Comparison of ENCODE assay signal across 22 cellular contexts in genomic region chr10:6020806-6021205, GRCh38. TPM values are rescaled to one million over a fixed set of nuclear protein-coding genes. Genes with fewer than 3 reads are reported as not detected.
DNase-seq lines count a peak whose midpoint lies in the region; ATAC-seq and TF ChIP-seq lines count a peak whose summit lies in the region.
"Had no signal": no experiment of that assay in that cellular context is flagged by ENCODE, and none has a peak within 500 bp of the region (broad histone marks: within the 10 kb centered on the region; RNA-seq: fewer than 3 reads in every experiment).

No MANE protein-coding gene starts in this region.

- H3K27ac ChIP-seq in neuronal stem cell (replicated peaks; ENCODE audit: low read length): no peak overlapping the region
- H3K27ac ChIP-seq: ascending aorta, psoas muscle, spleen had no signal

- peaks cover 91% of the 10 kb centered on the region for H3K36me3 Mint-ChIP-seq in activated CD4-positive, alpha-beta T cell treated with anti-CD3 and anti-CD28 coated beads, Interleukin-2, amount 10 ng/mL, durations not matched to agents 24 days and 14 days (ENCODE audit: low read depth)

- no peak overlapping the region for H3K9ac ChIP-seq in neuronal stem cell (ENCODE audit: low read depth, low read length, poor library complexity)

- peak overlapping the region; percentile 34 for H3K27ac Mint-ChIP-seq in activated CD4-positive, alpha-beta T cell treated with anti-CD3 and anti-CD28 coated beads, Interleukin-2, amount 10 ng/mL, durations not matched to agents 24 days and 14 days

- no peak overlapping the region for H4K91ac ChIP-seq in neuronal stem cell (ENCODE audit: low read depth, low read length, poor library complexity)

- H3K9me3 Mint-ChIP-seq in activated CD4-positive, alpha-beta T cell treated with anti-CD3 and anti-CD28 coated beads, Interleukin-2, amount 10 ng/mL, durations not matched to agents 24 days and 14 days: peaks cover 8% of the 10 kb centered on the region
- H3K9me3 Mint-ChIP-seq: T-cell had no signal

- no CpG with 5 or more reads among the region's 9 CpGs for WGBS in neuronal stem cell (ENCODE audit: extremely low coverage in 2 of 2, insufficient read length in 2 of 2, insufficient replicate concordance in 1 of 2), 2 donors

- no peak overlapping the region for H2BK5ac ChIP-seq in neuronal stem cell (ENCODE audit: low read length)

- no peak overlapping the region for H2BK120ac ChIP-seq in neuronal stem cell (ENCODE audit: low read depth, low read length)

- H3K4me3 ChIP-seq in BJ (ENCODE audit: low read depth, low read length): no peak overlapping the region
- H3K4me3 ChIP-seq in neuronal stem cell (ENCODE audit: low read length in 2 of 2): no peak overlapping the region
- H3K4me3 ChIP-seq: ascending aorta, esophagus squamous epithelium, psoas muscle, spleen had no signal

- H3K4me2 ChIP-seq in neuronal stem cell (ENCODE audit: insufficient read depth, low read length, poor library complexity, severe bottlenecking): no peak overlapping the region

- H3K4me1 Mint-ChIP-seq in activated CD4-positive, alpha-beta T cell treated with anti-CD3 and anti-CD28 coated beads, Interleukin-2, amount 10 ng/mL, durations not matched to agents 24 days and 14 days: peaks cover 46% of the 10 kb centered on the region

- CTCF ChIA-PET in BJ (lab: Yijun Ruan, JAX): interaction anchor here (0.8 to 1.1 kb wide), 2 partner anchors 381 to 1172 kb away, joined by 3 read pairs; no protein-coding TSS in a partner anchor

- intact Hi-C loops in activated CD4-positive, alpha-beta T cell treated with anti-CD3 and anti-CD28 coated beads, Interleukin-2, amount 10 ng/mL, durations not matched to agents 24 days and 14 days (cut with micrococcal nuclease): no loop called here

- no peak overlapping the region for H2AFZ ChIP-seq in neuronal stem cell (ENCODE audit: low read length)

- H4K8ac ChIP-seq in neuronal stem cell (ENCODE audit: low read depth, low read length): no peak overlapping the region

- no peak overlapping the region for H2AK5ac ChIP-seq in neuronal stem cell (ENCODE audit: low read depth, low read length)

- no peak overlapping the region for H2BK12ac ChIP-seq in neuronal stem cell (ENCODE audit: low read length)

- no peak overlapping the region for H3K23ac ChIP-seq in neuronal stem cell (ENCODE audit: low read depth, low read length, poor library complexity)

- no peak overlapping the region for H3K18ac ChIP-seq in neuronal stem cell (ENCODE audit: low read length)

- H3K36me3 ChIP-seq in BJ (ENCODE audit: control insufficient read depth, insufficient read depth, low read length) (no peaks in the 10 kb centered on the region), neuronal stem cell (replicated peaks in 1 of 2; ENCODE audit: control insufficient read depth in 2 of 2, insufficient read depth in 2 of 2, low read length in 2 of 2) (no peaks in the 10 kb centered on the region)
- H3K36me3 ChIP-seq: ascending aorta, esophagus squamous epithelium had no signal

- no peak for TF ChIP-seq CTCF in BJ (IDR thresholded peaks at IDR 0.05; ENCODE audit: insufficient read depth, low read depth, low read length)

- no peak overlapping the region for H3K4ac ChIP-seq in neuronal stem cell (ENCODE audit: low read length)

- DNase-seq in activated CD4-positive, alpha-beta T cell treated with anti-CD3 and anti-CD28 coated beads, Interleukin-2, amount 10 ng/mL, durations not matched to agents 24 days and 14 days: no peak
- DNase-seq in activated CD4-positive, alpha-beta T cell treated with anti-CD3 and anti-CD28 coated beads, Interleukin-2, amount 50 U/mL, for 4 hours: no peak
- DNase-seq in BJ (ENCODE audit: low read depth) (peak; percentile 30), amniotic epithelial cell (ENCODE audit: low read depth) (peak; percentile 11), iris pigment epithelial cell (ENCODE audit: low read depth) (peak; percentile 75), neuronal stem cell (ENCODE audit: low spot score) (no peak)
- DNase-seq: 8988T; activated CD4-positive, alpha-beta T cell treated with anti-CD3 and anti-CD28 coated beads, Interleukin-2, amount 50 U/mL, for 1 hour; activated effector memory CD4-positive, alpha-beta T cell treated with anti-CD3 and anti-CD28 coated beads, Interleukin-2, amount 50 U/mL, for 16 hours; AML-193; Caco-2; esophagus squamous epithelium; KBM-7; NCI-H748 treated with DMSO at 0.1 percent for 48 hours; spleen; substantia nigra; T-cell had no signal

- no peaks in the 10 kb centered on the region for H3K27me3 Mint-ChIP-seq in activated CD4-positive, alpha-beta T cell treated with anti-CD3 and anti-CD28 coated beads, Interleukin-2, amount 10 ng/mL, durations not matched to agents 24 days and 14 days
- H3K27me3 Mint-ChIP-seq: T-cell had no signal

- no peak overlapping the region for H2BK15ac ChIP-seq in neuronal stem cell (ENCODE audit: low read length)

- no peak overlapping the region for H3K14ac ChIP-seq in neuronal stem cell (ENCODE audit: low read length)

- H3K4me1 ChIP-seq in neuronal stem cell (ENCODE audit: control insufficient read depth in 2 of 2, insufficient read depth in 1 of 2, low read depth in 1 of 2, low read length in 2 of 2): no peaks in the 10 kb centered on the region
- H3K4me1 ChIP-seq: ascending aorta, Caco-2, psoas muscle had no signal

- ATAC-seq in HG03469 (IDR thresholded peaks at IDR 0.05; ENCODE audit: unreplicated experiment) (no peak), HG02938 (IDR thresholded peaks at IDR 0.05; ENCODE audit: unreplicated experiment) (no peak)
- ATAC-seq: psoas muscle, T-cell had no signal

- POLR2A ChIA-PET in BJ (lab: Charles Lee): no interaction called here

- no peaks in the 10 kb centered on the region for H3K9me3 ChIP-seq in neuronal stem cell (replicated peaks in 1 of 2; ENCODE audit: control insufficient read depth in 2 of 2, insufficient read depth in 1 of 2, low read depth in 1 of 2, low read length in 2 of 2)
- H3K9me3 ChIP-seq: ascending aorta, Caco-2, esophagus squamous epithelium, psoas muscle, spleen had no signal

- no peak overlapping the region for H3K4me3 Mint-ChIP-seq in activated CD4-positive, alpha-beta T cell treated with anti-CD3 and anti-CD28 coated beads, Interleukin-2, amount 10 ng/mL, durations not matched to agents 24 days and 14 days
- H3K4me3 Mint-ChIP-seq: T-cell had no signal

- H3K27me3 ChIP-seq in BJ (ENCODE audit: control insufficient read depth, insufficient read depth, low read length) (no peaks in the 10 kb centered on the region; the same call in 1 of the 2 replicates), neuronal stem cell (ENCODE audit: control insufficient read depth in 3 of 3, insufficient read depth in 3 of 3, low read depth in 1 of 3, low read length in 3 of 3) (no peaks in the 10 kb centered on the region)
- H3K27me3 ChIP-seq: ascending aorta, spleen had no signal

- no peaks in the 10 kb centered on the region for H3K79me1 ChIP-seq in neuronal stem cell (ENCODE audit: low read depth, low read length)

RNA-seq across cellular contexts. Expression of gene IL2RA, which starts 41.4 kb away (rescaled TPM):
- total RNA-seq in activated CD4-positive, alpha-beta T cell treated with anti-CD3 and anti-CD28 coated beads, Interleukin-2, amount 10 ng/mL, durations not matched to agents 24 days and 14 days: 965 and 989 TPM in 2 replicates
- not detected in 2 replicates for polyA plus RNA-seq in BJ (2011; rRNA removed)
- not detected in 2 replicates for polyA minus RNA-seq in BJ (2011; rRNA and poly(A)+ RNA removed)
- polyA plus RNA-seq in neuronal stem cell (2013, experiment 1 of 2): not detected
- polyA plus RNA-seq in neuronal stem cell (2013, experiment 2 of 2): not detected
- total RNA-seq: ascending aorta, Caco-2, cerebellum had no signal

RNA-seq across cellular contexts. Expression of gene IL15RA, which starts 43.5 kb away (rescaled TPM):
- total RNA-seq in activated CD4-positive, alpha-beta T cell treated with anti-CD3 and anti-CD28 coated beads, Interleukin-2, amount 10 ng/mL, durations not matched to agents 24 days and 14 days: 24.4 and 25.5 TPM in 2 replicates
- polyA plus RNA-seq in BJ (2011; rRNA removed): 4.6 and 7.5 TPM in 2 replicates
- polyA minus RNA-seq in BJ (2011; rRNA and poly(A)+ RNA removed): 2.6 and 4.0 TPM in 2 replicates
- not detected for polyA plus RNA-seq in neuronal stem cell (2013, experiment 1 of 2)
- polyA plus RNA-seq in neuronal stem cell (2013, experiment 2 of 2): not detected

Comparison
In these comparisons a context has a peak if more than half of its experiments do, and no peak if none do; other contexts are left out.
1. DNase-seq: peak in BJ (single experiment), amniotic epithelial cell (single experiment) and iris pigment epithelial cell (single experiment); none in activated CD4-positive, alpha-beta T cell treated with anti-CD3 and anti-CD28 coated beads, Interleukin-2, amount 10 ng/mL, durations not matched to agents 24 days and 14 days (single experiment), activated CD4-positive, alpha-beta T cell treated with anti-CD3 and anti-CD28 coated beads, Interleukin-2, amount 50 U/mL, for 4 hours (0 of 2) and neuronal stem cell (single experiment).